12 cellular contexts compared by ENCODE assay signal in genomic region chr22:35900483-35901168, GRCh38.
A peak's percentile ranks its signal among the peaks of the same experiment; 100 is the strongest.
DNase-seq lines count a peak whose midpoint lies in the region; ATAC-seq and TF ChIP-seq lines count a peak whose summit lies in the region.
"Had no signal": no experiment of that assay in that cellular context is flagged by ENCODE, and none has a peak within 500 bp of the region (broad histone marks: within the 10 kb centered on the region; RNA-seq: fewer than 3 reads in every experiment).

No MANE protein-coding gene starts in this region.

- H3K4me1 Mint-ChIP-seq in natural killer cell (peaks cover 28 to 34% of the 10 kb centered on the region in 2 donors), type B pancreatic cell (ENCODE audit: unreplicated experiment) (peaks cover 47% of the 10 kb centered on the region)
- peaks cover 16 to 19% of the 10 kb centered on the region in 2 donors for H3K4me1 Mint-ChIP-seq in natural killer cell treated with Interleukin-12 subunit alpha and Interleukin-12 subunit beta and Interleukin-15 and Interleukin-18, amount 100 ng/mL, for 72 hours (ENCODE audit: low read depth in 2 of 2)

- DNase-seq in natural killer cell (no peak), SJSA1 (ENCODE audit: low read depth in 1 of 2, low spot score in 2 of 2) (peak; percentile 48 to 64), fibroblast of peridontal ligament (ENCODE audit: extremely low read depth) (peak; percentile 42), type B pancreatic cell (ENCODE audit: extremely low spot score, unreplicated experiment) (no peak), DMS53 treated with DMSO at 0.1 percent for 48 hours (lab: John Stamatoyannopoulos, UW; ENCODE audit: unreplicated experiment) (no peak)
- DNase-seq in natural killer cell treated with Interleukin-12 subunit alpha and Interleukin-12 subunit beta and Interleukin-15 and Interleukin-18, amount 100 ng/mL, for 72 hours (ENCODE audit: low spot score) = no peak
- DNase-seq in activated CD8-positive, alpha-beta memory T cell treated with anti-CD3 and anti-CD28 coated beads, Interleukin-2, amount 50 U/mL, for 4 hours = no peak
- DNase-seq: effector CD8-positive, alpha-beta T cell had no signal

- peaks cover 22% of the 10 kb centered on the region for H3K4me1 ChIP-seq in SJSA1 (replicated peaks)

- intact Hi-C loops in natural killer cell (cut with micrococcal nuclease) = no loop called here

- no peak overlapping the region for H3K4me3 ChIP-seq in SJSA1
- H3K4me3 ChIP-seq: neural progenitor cell had no signal

- TF ChIP-seq CTCF in natural killer cell (IDR thresholded peaks at IDR 0.05) = no peak
- TF ChIP-seq CTCF in type B pancreatic cell (conservative IDR thresholded peaks at IDR 0.05) = no peak

- H3K27me3 ChIP-seq in SJSA1 (replicated peaks) = no peaks in the 10 kb centered on the region
- H3K27me3 ChIP-seq: neural progenitor cell had no signal

- H3K36me3 ChIP-seq in SJSA1 = no peaks in the 10 kb centered on the region
- H3K36me3 ChIP-seq: neural progenitor cell had no signal

- H3K27me3 Mint-ChIP-seq in natural killer cell (ENCODE audit: low read depth in 2 of 2) = peaks cover 27 to 40% of the 10 kb centered on the region in 2 donors
- peaks cover 25 to 43% of the 10 kb centered on the region in 2 donors for H3K27me3 Mint-ChIP-seq in natural killer cell treated with Interleukin-12 subunit alpha and Interleukin-12 subunit beta and Interleukin-15 and Interleukin-18, amount 100 ng/mL, for 72 hours
- H3K27me3 Mint-ChIP-seq in type B pancreatic cell = no peaks in the 10 kb centered on the region

- no peak overlapping the region for H3K27ac Mint-ChIP-seq in natural killer cell
- no peak overlapping the region for H3K27ac Mint-ChIP-seq in natural killer cell treated with Interleukin-12 subunit alpha and Interleukin-12 subunit beta and Interleukin-15 and Interleukin-18, amount 100 ng/mL, for 72 hours
- H3K27ac Mint-ChIP-seq in type B pancreatic cell = peak overlapping the region; percentile 84
- H3K27ac Mint-ChIP-seq: IgD-negative memory B cell; neural progenitor cell; stimulated activated memory B cell treated with anti-CD40 and anti-IgM and Interleukin-4, amounts not matched to agents 10 μg/mL and 1 μg/mL and 100 μg/mL, for 72 hours had no signal

- H3K9me3 ChIP-seq in SJSA1 (replicated peaks) = no peaks in the 10 kb centered on the region

- H3K9me3 Mint-ChIP-seq in natural killer cell = no peaks in the 10 kb centered on the region
- H3K9me3 Mint-ChIP-seq in natural killer cell treated with Interleukin-12 subunit alpha and Interleukin-12 subunit beta and Interleukin-15 and Interleukin-18, amount 100 ng/mL, for 72 hours = no peaks in the 10 kb centered on the region
- H3K9me3 Mint-ChIP-seq in type B pancreatic cell = peaks cover 6% of the 10 kb centered on the region
- H3K9me3 Mint-ChIP-seq: IgD-negative memory B cell; neural progenitor cell; stimulated activated memory B cell treated with anti-CD40 and anti-IgM and Interleukin-4, amounts not matched to agents 10 μg/mL and 1 μg/mL and 100 μg/mL, for 72 hours had no signal

- H3K4me3 Mint-ChIP-seq in natural killer cell = no peak overlapping the region
- H3K4me3 Mint-ChIP-seq in natural killer cell treated with Interleukin-12 subunit alpha and Interleukin-12 subunit beta and Interleukin-15 and Interleukin-18, amount 100 ng/mL, for 72 hours = no peak overlapping the region
- H3K4me3 Mint-ChIP-seq in type B pancreatic cell = peak overlapping the region; percentile 50
- H3K4me3 Mint-ChIP-seq: IgD-negative memory B cell; neural progenitor cell; stimulated activated memory B cell treated with anti-CD40 and anti-IgM and Interleukin-4, amounts not matched to agents 10 μg/mL and 1 μg/mL and 100 μg/mL, for 72 hours had no signal

- peak in 2 of 3 donors; percentile 39 to 47 for ATAC-seq in natural killer cell
- no peak for ATAC-seq in natural killer cell treated with Interleukin-12 subunit alpha and Interleukin-12 subunit beta and Interleukin-15 and Interleukin-18, amount 100 ng/mL, for 72 hours
- no peak for ATAC-seq in GM19455 (IDR thresholded peaks at IDR 0.05; ENCODE audit: unreplicated experiment)
- ATAC-seq: stimulated activated memory B cell treated with anti-CD40 and anti-IgM and Interleukin-4, amounts not matched to agents 10 μg/mL and 1 μg/mL and 100 μg/mL, for 72 hours had no signal

- H3K36me3 Mint-ChIP-seq in natural killer cell = no peaks in the 10 kb centered on the region
- no peaks in the 10 kb centered on the region for H3K36me3 Mint-ChIP-seq in natural killer cell treated with Interleukin-12 subunit alpha and Interleukin-12 subunit beta and Interleukin-15 and Interleukin-18, amount 100 ng/mL, for 72 hours
- peaks cover 4% of the 10 kb centered on the region for H3K36me3 Mint-ChIP-seq in type B pancreatic cell
- H3K36me3 Mint-ChIP-seq: IgD-negative memory B cell; stimulated activated memory B cell treated with anti-CD40 and anti-IgM and Interleukin-4, amounts not matched to agents 10 μg/mL and 1 μg/mL and 100 μg/mL, for 72 hours had no signal

- peak overlapping the region; percentile 56; the same call in 1 of the 2 replicates for H3K27ac ChIP-seq in SJSA1
- H3K27ac ChIP-seq: neural progenitor cell had no signal

Comparison
In these comparisons a context has a peak if more than half of its experiments do, and no peak if none do; other contexts are left out.
1. ATAC-seq: peak in natural killer cell (2 of 3); none in natural killer cell treated with Interleukin-12 subunit alpha and Interleukin-12 subunit beta and Interleukin-15 and Interleukin-18, amount 100 ng/mL, for 72 hours (0 of 2) and GM19455 (single experiment).
2. DNase-seq: peak in SJSA1 (2 of 2) and fibroblast of peridontal ligament (single experiment); none in natural killer cell (single experiment), natural killer cell treated with Interleukin-12 subunit alpha and Interleukin-12 subunit beta and Interleukin-15 and Interleukin-18, amount 100 ng/mL, for 72 hours (single experiment), type B pancreatic cell (single experiment), activated CD8-positive, alpha-beta memory T cell treated with anti-CD3 and anti-CD28 coated beads, Interleukin-2, amount 50 U/mL, for 4 hours (single experiment) and DMS53 treated with DMSO at 0.1 percent for 48 hours (single experiment).